2 cellular contexts compared by ENCODE assay signal in genomic region chr11:65951641-65952040, GRCh38. TPM values are rescaled to one million over a fixed set of nuclear protein-coding genes. Genes with fewer than 3 reads are reported as not detected.
"Had no signal": no experiment of that assay in that cellular context is flagged by ENCODE, and none has a peak within 500 bp of the region (broad histone marks: within the 10 kb centered on the region; RNA-seq: fewer than 3 reads in every experiment).

No MANE protein-coding gene starts in this region.

RNA-seq across cellular contexts. Expression of gene TSGA10IP, which starts 6.4 kb away (rescaled TPM):
- total RNA-seq: GM23248, H4 had no signal
- polyA plus RNA-seq: GM23248 had no signal
